ENCODE assay signal across 22 cellular contexts in the genomic region with DNA sequence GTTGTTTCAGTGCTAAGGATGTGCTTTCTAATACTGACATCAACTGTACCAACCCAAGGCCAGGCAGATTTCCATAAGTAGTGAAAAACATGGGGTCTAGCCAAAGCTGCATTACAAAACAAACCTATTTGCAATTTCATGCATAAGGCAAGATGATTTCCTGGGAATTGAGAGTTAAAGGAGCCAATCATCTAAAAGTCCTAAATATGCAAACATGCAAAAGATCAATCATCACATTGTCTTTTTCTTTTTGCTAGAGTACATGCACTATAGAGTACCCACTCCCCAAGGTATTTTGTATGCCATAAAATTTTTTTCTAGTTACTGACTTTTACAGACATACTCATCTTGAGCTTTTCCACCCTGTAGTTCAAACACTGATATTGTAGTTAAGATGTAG.
"Had no signal": no experiment of that assay in that cellular context is flagged by ENCODE, and none has a peak within 500 bp of the region (broad histone marks: within the 10 kb centered on the region; RNA-seq: fewer than 3 reads in every experiment).

No MANE protein-coding gene starts in this region.

- H3K4me1 ChIP-seq: neural progenitor cell had no signal

- H3K9me3 ChIP-seq: heart right ventricle, ovary had no signal

- H2AFZ ChIP-seq: neural progenitor cell had no signal

- DNase-seq: cortex of kidney; dorsolateral prefrontal cortex; effector CD8-positive, alpha-beta T cell; foreskin melanocyte; heart right ventricle; hypothalamus; immature natural killer cell; kidney; left cardiac atrium; left ventricle myocardium superior; mesenchymal stem cell; midbrain; nucleus accumbens; ovary; right cardiac atrium; stimulated activated CD4-positive, alpha-beta T cell treated with anti-CD3 and anti-CD28 coated beads, Interleukin-2, amount 100 ng/mL, for 48 hours; stimulated activated naive CD4-positive, alpha-beta T cell treated with Interleukin-2 at 50 U/mL for 16 hours had no signal

- H3K36me3 ChIP-seq: ovary had no signal

- H3K9ac ChIP-seq: neural progenitor cell had no signal

- H3K27ac ChIP-seq: dorsolateral prefrontal cortex, heart right ventricle, neural progenitor cell, ovary had no signal

- FAIRE-seq: kidney, urothelium cell line had no signal

- H3K27me3 ChIP-seq: dorsolateral prefrontal cortex, heart right ventricle, neural progenitor cell, ovary had no signal

- ATAC-seq: heart right ventricle; left cardiac atrium; left ventricle myocardium superior; natural killer cell treated with Interleukin-12 subunit alpha and Interleukin-12 subunit beta and Interleukin-15 and Interleukin-18, amount 100 ng/mL, for 72 hours; right cardiac atrium had no signal

- H3K4me3 ChIP-seq: dorsolateral prefrontal cortex, heart right ventricle, lung, neural progenitor cell, ovary, smooth muscle cell had no signal

- H3K4me2 ChIP-seq: neural progenitor cell, smooth muscle cell had no signal
